In the genomic region with DNA sequence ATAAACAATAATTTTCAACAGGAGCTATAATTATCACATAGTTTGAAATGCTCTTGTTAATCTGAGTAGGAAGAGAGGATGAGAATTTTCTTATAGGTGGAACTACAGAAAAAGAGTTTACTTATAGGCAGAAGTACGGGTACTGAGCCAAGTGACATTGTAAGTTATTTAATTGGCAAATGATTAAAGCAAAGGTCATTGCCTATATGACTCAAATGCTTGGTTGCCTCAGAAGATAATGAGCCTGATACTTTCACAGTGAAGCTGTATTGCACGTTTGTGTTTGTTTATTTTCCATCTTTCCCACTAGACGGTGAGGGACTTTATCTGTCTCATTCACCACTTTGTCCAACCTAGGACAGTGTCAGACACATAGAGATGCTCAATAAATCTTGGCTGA, we compare ENCODE assay signal across 7 cellular contexts.
"Had no signal": no experiment of that assay in that cellular context is flagged by ENCODE, and none has a peak within 500 bp of the region (broad histone marks: within the 10 kb centered on the region; RNA-seq: fewer than 3 reads in every experiment).

No MANE protein-coding gene starts in this region.

- H3K4me3 ChIP-seq: GM23248, HAP-1 had no signal

- H3K9me3 ChIP-seq: HAP-1 had no signal

- H3K36me3 ChIP-seq: HAP-1 had no signal

- H3K27ac Mint-ChIP-seq: HFFc6 had no signal

- H3K4me3 Mint-ChIP-seq: HFFc6 had no signal

- ATAC-seq: HCT116 had no signal

- DNase-seq: GM23248, GOT3, H7, HFFc6, IMR-90 had no signal

- H3K4me1 ChIP-seq: HAP-1 had no signal
